ENCODE assay signal across 8 cellular contexts in genomic region chr11:126318642-126319373, GRCh38. TPM values are rescaled to one million over a fixed set of nuclear protein-coding genes. Genes with fewer than 3 reads are reported as not detected.
DNase-seq lines count a peak whose midpoint lies in the region; ATAC-seq and TF ChIP-seq lines count a peak whose summit lies in the region.

No MANE protein-coding gene starts in this region.

- peak overlapping the region; percentile 94 for H3K27ac Mint-ChIP-seq in activated naive CD4-positive, alpha-beta T cell treated with anti-CD3 and anti-CD28 coated beads, Interleukin-2, amount 50 U/mL, for 24 hours
- H3K27ac Mint-ChIP-seq in memory B cell, result peak overlapping the region; percentile 32
- no peak overlapping the region for H3K27ac Mint-ChIP-seq in glutamatergic neuron (ENCODE audit: unreplicated experiment)

- in situ Hi-C loops in brain microvascular endothelial cell (cut with HindIII; ENCODE audit: low pct_ligation_motif_present, low sequenced_read_pairs), result no loop called here
- in situ Hi-C loops in transverse colon (cut with MboI; ENCODE audit: low pct_ligation_motif_present in 1 of 4, low pct_unique_long_range_greater_than_20kb in 1 of 4, low sequenced_read_pairs in 3 of 4), result loop anchor here in 3 of 4 donors (10.0 to 25.0 kb wide), 4 partner anchors 93 to 168 kb away; no protein-coding TSS in a partner anchor

- peak; percentile 80 for ATAC-seq in HG02840 (IDR thresholded peaks at IDR 0.05; ENCODE audit: low FRiP score, unreplicated experiment)
- no peak for ATAC-seq in memory B cell (ENCODE audit: low read depth)

- H3K27me3 ChIP-seq in brain microvascular endothelial cell (replicated peaks), result no peaks in the 10 kb centered on the region
- H3K27me3 ChIP-seq in transverse colon, result no peaks in the 10 kb centered on the region

- intact Hi-C loops in transverse colon (cut with DNase I; ENCODE audit: low total_unique reads), result loop anchor here (10.0 kb wide), 1 partner anchor 116 kb away; no protein-coding TSS in a partner anchor

- peaks cover 21% of the 10 kb centered on the region for H3K36me3 Mint-ChIP-seq in activated naive CD4-positive, alpha-beta T cell treated with anti-CD3 and anti-CD28 coated beads, Interleukin-2, amount 50 U/mL, for 24 hours
- H3K36me3 Mint-ChIP-seq in memory B cell (peaks cover 41% of the 10 kb centered on the region), glutamatergic neuron (ENCODE audit: unreplicated experiment) (peaks cover 4% of the 10 kb centered on the region)

- no peak for TF ChIP-seq POLR2A in transverse colon (IDR thresholded peaks at IDR 0.05)

- no peaks in the 10 kb centered on the region for H3K9me3 ChIP-seq in transverse colon

- H3K4me1 Mint-ChIP-seq in activated naive CD4-positive, alpha-beta T cell treated with anti-CD3 and anti-CD28 coated beads, Interleukin-2, amount 50 U/mL, for 24 hours, result peaks cover 38% of the 10 kb centered on the region
- H3K4me1 Mint-ChIP-seq in memory B cell, result peaks cover 30% of the 10 kb centered on the region
- H3K4me1 Mint-ChIP-seq in glutamatergic neuron (ENCODE audit: low read depth, unreplicated experiment), result peaks cover 3% of the 10 kb centered on the region

- DNase-seq in activated naive CD4-positive, alpha-beta T cell treated with Interleukin-2 at 50 U/mL for 16 hours, result no peak
- DNase-seq in NOMO-1 treated with dmso at 0.1 percent for 144 hours (lab: John Stamatoyannopoulos, UW; ENCODE audit: unreplicated experiment), result peak; percentile 73
- peak; percentile 85 for DNase-seq in brain microvascular endothelial cell
- DNase-seq in memory B cell (ENCODE audit: low spot score in 2 of 2), result no peak
- DNase-seq in transverse colon, result peak; percentile 17
- DNase-seq in glutamatergic neuron, result no peak

- 36 to 63% methylated on average over 2 to 7 of the region's 7 CpGs for WGBS in transverse colon (ENCODE audit: low coverage in 1 of 2), 2 donors

- H3K4me3 ChIP-seq in brain microvascular endothelial cell (ENCODE audit: low read depth, low read length) (no peak overlapping the region), transverse colon (peak overlapping the region in 1 of 4 donors; percentile 27)

- no peaks in the 10 kb centered on the region for H3K27me3 Mint-ChIP-seq in activated naive CD4-positive, alpha-beta T cell treated with anti-CD3 and anti-CD28 coated beads, Interleukin-2, amount 50 U/mL, for 24 hours
- no peaks in the 10 kb centered on the region for H3K27me3 Mint-ChIP-seq in memory B cell
- no peaks in the 10 kb centered on the region for H3K27me3 Mint-ChIP-seq in glutamatergic neuron (ENCODE audit: unreplicated experiment)

- no peak for TF ChIP-seq EP300 in transverse colon (IDR thresholded peaks at IDR 0.05; ENCODE audit: low read depth)

- H3K9me3 Mint-ChIP-seq in activated naive CD4-positive, alpha-beta T cell treated with anti-CD3 and anti-CD28 coated beads, Interleukin-2, amount 50 U/mL, for 24 hours, result no peaks in the 10 kb centered on the region
- H3K9me3 Mint-ChIP-seq in memory B cell (no peaks in the 10 kb centered on the region), glutamatergic neuron (ENCODE audit: unreplicated experiment) (no peaks in the 10 kb centered on the region)

- H3K4me1 ChIP-seq in transverse colon, result peaks cover 9 to 23% (median 18%) of the 10 kb centered on the region in 4 donors

- TF ChIP-seq CTCF in brain microvascular endothelial cell (IDR thresholded peaks at IDR 0.05; ENCODE audit: low read depth, low read length, missing control alignments) (no peak), transverse colon (IDR thresholded peaks at IDR 0.05) (no peak), glutamatergic neuron (IDR thresholded peaks at IDR 0.05; ENCODE audit: partially characterized antibody, unreplicated experiment) (no peak)

- H3K36me3 ChIP-seq in brain microvascular endothelial cell (replicated peaks) (no peaks in the 10 kb centered on the region), transverse colon (no peaks in the 10 kb centered on the region)

- H3K4me3 Mint-ChIP-seq in activated naive CD4-positive, alpha-beta T cell treated with anti-CD3 and anti-CD28 coated beads, Interleukin-2, amount 50 U/mL, for 24 hours, result peak overlapping the region; percentile 68
- no peak overlapping the region for H3K4me3 Mint-ChIP-seq in memory B cell
- no peak overlapping the region for H3K4me3 Mint-ChIP-seq in glutamatergic neuron (ENCODE audit: unreplicated experiment)

- H3K27ac ChIP-seq in brain microvascular endothelial cell (peak overlapping the region; percentile 61), transverse colon (peak overlapping the region; percentile 79 to 90 (median 82))

RNA-seq across cellular contexts. Expression of gene DCPS, which starts 14.9 kb away (rescaled TPM):
- total RNA-seq in transverse colon (10 to 100 TPM in 3 of 4 donors, under 1 TPM in 1; 0.40 to 13.7 (median 11.3) TPM), glutamatergic neuron (ENCODE audit: unreplicated experiment) (7.2 TPM)

RNA-seq across cellular contexts. Expression of gene TIRAP, which starts 35.9 kb away (rescaled TPM):
- total RNA-seq in transverse colon, result 10 to 100 TPM in 3 of 4 donors, 1 to 10 TPM in 1; 5.8 to 38.9 (median 20.3) TPM
- total RNA-seq in glutamatergic neuron (ENCODE audit: unreplicated experiment), result 8.2 TPM

RNA-seq across cellular contexts. Expression of gene ST3GAL4, which starts 36.7 kb away (rescaled TPM):
- total RNA-seq in transverse colon (100 to 1,000 TPM in 3 of 4 donors, 10 to 100 TPM in 1; 26.1 to 206 (median 166) TPM), glutamatergic neuron (ENCODE audit: unreplicated experiment) (10.4 TPM)

RNA-seq across cellular contexts. Expression of gene FOXRED1, which starts 49.9 kb away (rescaled TPM):
- 10 to 100 TPM; 17.2 to 51.5 (median 24.7) TPM for total RNA-seq in transverse colon
- 60.9 TPM for total RNA-seq in glutamatergic neuron (ENCODE audit: unreplicated experiment)

RNA-seq across cellular contexts. Expression of gene SRPRA, which starts 50.1 kb away (rescaled TPM):
- total RNA-seq in transverse colon (10 to 100 TPM; 18.9 to 66.5 (median 63.5) TPM), glutamatergic neuron (ENCODE audit: unreplicated experiment) (58.0 TPM)

Comparison
In these comparisons a context has a peak if more than half of its experiments do, and no peak if none do; other contexts are left out.
1. DNase-seq: peak in NOMO-1 treated with dmso at 0.1 percent for 144 hours (single experiment), brain microvascular endothelial cell (single experiment) and transverse colon (single experiment); none in activated naive CD4-positive, alpha-beta T cell treated with Interleukin-2 at 50 U/mL for 16 hours (single experiment), memory B cell (0 of 2) and glutamatergic neuron (single experiment).